9 cellular contexts compared by ENCODE assay signal in the genomic region with DNA sequence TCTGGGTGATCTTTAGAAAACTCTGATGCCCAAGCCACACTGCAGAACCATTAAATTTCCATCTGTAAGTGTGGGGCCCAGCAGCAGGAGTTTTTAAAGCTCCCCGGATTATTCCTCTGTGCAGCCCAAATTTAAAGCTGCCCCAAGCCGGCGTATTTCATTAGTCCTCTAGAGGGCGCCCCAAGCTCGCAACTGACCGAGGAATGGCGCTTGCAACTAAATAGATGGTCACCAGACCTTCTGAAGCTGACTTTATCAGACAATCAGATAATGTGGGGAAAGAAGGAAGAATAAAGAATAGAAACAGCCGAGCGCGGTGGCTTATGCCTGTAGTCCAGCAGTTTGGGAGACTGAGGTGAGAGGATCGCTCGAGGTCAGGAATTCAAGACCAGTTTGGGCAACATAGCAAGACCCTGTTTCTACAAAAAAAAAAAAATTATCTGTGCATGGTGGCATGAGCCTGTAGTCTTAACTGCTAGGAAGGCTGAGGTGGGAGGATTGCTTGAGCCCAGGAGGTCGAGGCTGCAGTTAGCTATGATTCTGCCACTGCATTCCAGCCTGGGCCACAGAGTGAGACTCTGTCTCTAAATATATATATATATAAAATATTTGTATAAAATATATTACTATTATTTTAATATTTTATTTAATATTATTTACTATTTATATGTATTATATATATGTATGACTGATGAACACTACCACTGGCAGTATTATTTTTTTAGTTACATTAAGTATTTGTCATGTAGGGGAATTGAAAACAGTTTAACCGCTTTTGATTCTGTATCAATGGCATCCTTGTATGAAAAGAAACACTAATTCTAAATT. TPM values are rescaled to one million over a fixed set of nuclear protein-coding genes. Genes with fewer than 3 reads are reported as not detected.
DNase-seq lines count a peak whose midpoint lies in the region; ATAC-seq and TF ChIP-seq lines count a peak whose summit lies in the region.
"Had no signal": no experiment of that assay in that cellular context is flagged by ENCODE, and none has a peak within 500 bp of the region (broad histone marks: within the 10 kb centered on the region; RNA-seq: fewer than 3 reads in every experiment).

No MANE protein-coding gene starts in this region.

- H3K27ac Mint-ChIP-seq in activated T-helper 17 cell treated with anti-CD3 and anti-CD28 coated beads, Interleukin-2, amount 50 U/mL, for 72 hours, result no peak overlapping the region

- intact Hi-C loops in A673 (cut with micrococcal nuclease; ENCODE audit: unreplicated experiment) (loop anchor here (1.0 to 10.0 kb wide), 10 partner anchors 365 to 1193 kb away; a partner anchor contains a TSS), ascending aorta (cut with DNase I) (no loop called here)

- no peaks in the 10 kb centered on the region for H3K9me3 Mint-ChIP-seq in activated T-helper 17 cell treated with anti-CD3 and anti-CD28 coated beads, Interleukin-2, amount 50 U/mL, for 72 hours

- no peaks in the 10 kb centered on the region for H3K27me3 ChIP-seq in A673 (replicated peaks; ENCODE audit: insufficient read depth, low read depth, low read length, poor library complexity)
- no peaks in the 10 kb centered on the region for H3K27me3 ChIP-seq in ascending aorta

- DNase-seq in A673 (ENCODE audit: low spot score), result peak; percentile 86
- DNase-seq in LNCaP clone FGC (ENCODE audit: low read depth), result no peak
- DNase-seq in SHP77 treated with DMSO at 0.1 percent for 48 hours (lab: John Stamatoyannopoulos, UW), result peak; percentile 78
- DNase-seq in ascending aorta (ENCODE audit: low spot score in 2 of 2), result peak in 1 of 2 donors; percentile 72
- peak; percentile 46 to 53 for DNase-seq in hippocampal formation (lab: John Stamatoyannopoulos, UW)
- peak; percentile 9 to 58 (median 16) for DNase-seq in stimulated activated CD4-positive, alpha-beta T cell treated with anti-CD3 and anti-CD28 coated beads, Interleukin-12 subunit alpha, Interleukin-12 subunit beta, amount 100 ng/mL, for 48 hours (ENCODE audit: low read depth in 2 of 3, low spot score in 1 of 3)

- POLR2A ChIA-PET in A673 (lab: Charles Lee; ENCODE audit: low non-redundant PET), result interaction anchor here (0.6 kb wide), 1 partner anchor 369 kb away, joined by 4 read pairs; no protein-coding TSS in a partner anchor

- no peaks in the 10 kb centered on the region for H3K4me1 Mint-ChIP-seq in activated T-helper 17 cell treated with anti-CD3 and anti-CD28 coated beads, Interleukin-2, amount 50 U/mL, for 72 hours

- no peak for ATAC-seq in activated T-helper 17 cell treated with anti-CD3 and anti-CD28 coated beads, Interleukin-2, amount 50 U/mL, for 72 hours (replicated peaks)

- TF ChIP-seq CTCF in A673 (conservative IDR thresholded peaks at IDR 0.05; ENCODE audit: low read depth, low read length), result peak; percentile 95
- TF ChIP-seq CTCF in GM12872 (IDR thresholded peaks at IDR 0.05; ENCODE audit: insufficient read depth, low read depth, low read length), result peak; percentile 76
- peak; percentile 76 for TF ChIP-seq CTCF in LNCaP clone FGC (IDR thresholded peaks at IDR 0.05; ENCODE audit: control insufficient read depth, extremely low read depth, insufficient read depth)
- TF ChIP-seq CTCF in ascending aorta (IDR thresholded peaks at IDR 0.05), result peak; percentile 43 to 76 (median 75)

- no peaks in the 10 kb centered on the region for H3K36me3 ChIP-seq in A673 (ENCODE audit: insufficient read depth, low read length, poor library complexity, severe bottlenecking)
- no peaks in the 10 kb centered on the region for H3K36me3 ChIP-seq in ascending aorta

- no TSS peak for BruUV-seq in A673 (replicated peaks; lab: Mats Ljungman, UMichigan)

- H3K4me3 ChIP-seq in A673 (ENCODE audit: low read depth, low read length, poor library complexity, severe bottlenecking) (no peak overlapping the region), LNCaP clone FGC (ENCODE audit: low read depth, low read length) (no peak overlapping the region), ascending aorta (no peak overlapping the region)

- no peaks in the 10 kb centered on the region for H3K36me3 Mint-ChIP-seq in activated T-helper 17 cell treated with anti-CD3 and anti-CD28 coated beads, Interleukin-2, amount 50 U/mL, for 72 hours (ENCODE audit: low read depth)

- H3K27ac ChIP-seq in A673 (ENCODE audit: low read depth, low read length, poor library complexity, severe bottlenecking) (peak overlapping the region; percentile 14), ascending aorta (no peak overlapping the region)

- H3K4me1 ChIP-seq in A673 (ENCODE audit: insufficient read depth, low read length, poor library complexity, severe bottlenecking), result peaks cover 28% of the 10 kb centered on the region
- H3K4me1 ChIP-seq in ascending aorta, result no peaks in the 10 kb centered on the region

- peaks cover 43% of the 10 kb centered on the region for H3K27me3 Mint-ChIP-seq in activated T-helper 17 cell treated with anti-CD3 and anti-CD28 coated beads, Interleukin-2, amount 50 U/mL, for 72 hours

- no peak overlapping the region for H3K4me3 Mint-ChIP-seq in activated T-helper 17 cell treated with anti-CD3 and anti-CD28 coated beads, Interleukin-2, amount 50 U/mL, for 72 hours

- H3K9me3 ChIP-seq in A673 (ENCODE audit: low read depth, low read length, poor library complexity, severe bottlenecking) (no peaks in the 10 kb centered on the region), ascending aorta (no peaks in the 10 kb centered on the region)

- CTCF ChIA-PET in A673 (lab: Charles Lee), result interaction anchor here (0.6 to 2.7 kb wide), 10 partner anchors 17 to 1167 kb away, joined by 3 to 34 read pairs (median 4); no protein-coding TSS in a partner anchor

RNA-seq across cellular contexts. Expression of a gene that starts 56.0 kb away (rescaled TPM):
- not detected in 2 replicates for total RNA-seq in A673 (2021)
- total RNA-seq in ascending aorta, result not detected
- total RNA-seq in activated T-helper 17 cell treated with anti-CD3 and anti-CD28 coated beads, Interleukin-2, amount 50 U/mL, for 72 hours, result not detected
- total RNA-seq: glomerular endothelial cell had no signal
